23 cellular contexts compared by ENCODE assay signal in genomic region chr3:179256813-179257212, GRCh38.
"Had no signal": no experiment of that assay in that cellular context is flagged by ENCODE, and none has a peak within 500 bp of the region (broad histone marks: within the 10 kb centered on the region; RNA-seq: fewer than 3 reads in every experiment).

No MANE protein-coding gene starts in this region.

- H2AFZ ChIP-seq: neural progenitor cell had no signal

- H3K9me3 ChIP-seq: prostate gland, right atrium auricular region, thyroid gland, vagina had no signal

- H3K27ac Mint-ChIP-seq: mesothelial cell of epicardium; natural killer cell treated with Interleukin-12 subunit alpha and Interleukin-12 subunit beta and Interleukin-15 and Interleukin-18, amount 100 ng/mL, for 72 hours; neural progenitor cell; stimulated activated effector memory CD8-positive, alpha-beta T cell treated with anti-CD3 and anti-CD28 coated beads, Interleukin-12 subunit alpha, Interleukin-12 subunit beta, amount 100 ng/mL, for 72 hours had no signal

- H3K4me2 ChIP-seq: neural progenitor cell had no signal

- H3K27me3 Mint-ChIP-seq: naive B cell had no signal

- H3K36me3 Mint-ChIP-seq: stimulated activated effector memory CD8-positive, alpha-beta T cell treated with anti-CD3 and anti-CD28 coated beads, Interleukin-12 subunit alpha, Interleukin-12 subunit beta, amount 100 ng/mL, for 72 hours had no signal

- H3K27ac ChIP-seq: coronary artery, neural progenitor cell, prostate gland, right atrium auricular region, sigmoid colon, stomach, thyroid gland, vagina had no signal

- H3K4me1 ChIP-seq: neural progenitor cell, prostate gland, right atrium auricular region, vagina had no signal

- H3K9ac ChIP-seq: neural progenitor cell had no signal

- H3K36me3 ChIP-seq: neural progenitor cell, prostate gland, right atrium auricular region, sigmoid colon, stomach, thyroid gland, vagina had no signal

- H3K4me3 Mint-ChIP-seq: mesothelial cell of epicardium; naive B cell; natural killer cell treated with Interleukin-12 subunit alpha and Interleukin-12 subunit beta and Interleukin-15 and Interleukin-18, amount 100 ng/mL, for 72 hours; neural progenitor cell; stimulated activated effector memory CD8-positive, alpha-beta T cell treated with anti-CD3 and anti-CD28 coated beads, Interleukin-12 subunit alpha, Interleukin-12 subunit beta, amount 100 ng/mL, for 72 hours had no signal

- H3K4me1 Mint-ChIP-seq: neural progenitor cell had no signal

- ATAC-seq: left lobe of liver; mucosa of descending colon; natural killer cell treated with Interleukin-12 subunit alpha and Interleukin-12 subunit beta and Interleukin-15 and Interleukin-18, amount 100 ng/mL, for 72 hours; stimulated activated effector memory CD8-positive, alpha-beta T cell treated with anti-CD3 and anti-CD28 coated beads, Interleukin-12 subunit alpha, Interleukin-12 subunit beta, amount 100 ng/mL, for 72 hours had no signal

- H3K27me3 ChIP-seq: right atrium auricular region, sigmoid colon, stomach, thyroid gland, vagina had no signal

- H3K4me3 ChIP-seq: coronary artery, mucosa of descending colon, neural progenitor cell, prostate gland, right atrium auricular region, sigmoid colon, stomach, thyroid gland, vagina had no signal

- DNase-seq: dermis blood vessel endothelial cell; effector memory CD4-positive, alpha-beta T cell; erythroblast; kidney; mesenchymal stem cell; mucosa of descending colon; naive B cell; sigmoid colon; stimulated activated CD4-positive, alpha-beta T cell treated with anti-CD3 and anti-CD28 coated beads, Interleukin-2, amount 100 ng/mL, for 24 hours; stimulated activated CD4-positive, alpha-beta T cell treated with anti-CD3 and anti-CD28 coated beads, Interleukin-4, amount 100 ng/mL, for 24 hours; stimulated activated naive CD4-positive, alpha-beta T cell treated with Interleukin-2 at 50 U/mL for 16 hours; stomach; thyroid gland; trophoblast cell had no signal
